Comparison of ENCODE assay signal across 12 cellular contexts in the genomic region with DNA sequence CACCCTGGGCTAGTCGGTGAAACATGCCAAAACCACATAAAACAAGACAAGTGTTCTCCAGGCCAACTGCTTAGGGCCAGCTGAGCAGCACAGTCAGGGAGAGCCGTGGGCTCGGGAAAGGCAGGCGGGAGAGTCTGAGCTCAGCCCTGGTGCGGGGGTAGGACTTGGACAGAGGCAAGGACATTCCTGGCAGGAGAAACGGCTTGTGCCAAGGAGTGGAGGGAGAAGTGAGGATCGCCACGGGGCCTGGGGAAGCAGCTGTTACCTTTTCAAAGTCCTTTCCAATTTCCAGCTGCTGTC. TPM values are rescaled to one million over a fixed set of nuclear protein-coding genes. Genes with fewer than 3 reads are reported as not detected.
DNase-seq lines count a peak whose midpoint lies in the region; ATAC-seq and TF ChIP-seq lines count a peak whose summit lies in the region.
"Had no signal": no experiment of that assay in that cellular context is flagged by ENCODE, and none has a peak within 500 bp of the region (broad histone marks: within the 10 kb centered on the region; RNA-seq: fewer than 3 reads in every experiment).

No MANE protein-coding gene starts in this region.

- H3K4me2 ChIP-seq in PC-9 = no peak overlapping the region

- CTCF ChIA-PET in PC-9 (lab: Charles Lee) = no interaction called here
- CTCF ChIA-PET in activated CD4-positive, alpha-beta T cell treated with anti-CD3 and anti-CD28 coated beads for 36 hours (lab: Charles Lee) = no interaction called here

- H4K20me1 ChIP-seq in PC-9 (ENCODE audit: insufficient read depth) = no peaks in the 10 kb centered on the region; the same call in 1 of the 2 replicates

- no peak overlapping the region for H2AFZ ChIP-seq in PC-9

- no peak for TF ChIP-seq POLR2A in uterus (IDR thresholded peaks at IDR 0.05)

- no peak overlapping the region for H3K9ac ChIP-seq in endodermal cell (ENCODE audit: extremely low read depth, low read length, poor library complexity, severe bottlenecking)

- peaks cover 3% of the 10 kb centered on the region for H3K27me3 Mint-ChIP-seq in endodermal cell (ENCODE audit: insufficient read depth)
- H3K27me3 Mint-ChIP-seq in activated CD4-positive, alpha-beta T cell treated with anti-CD3 and anti-CD28 coated beads for 36 hours = peaks cover 20% of the 10 kb centered on the region

- 65 to 78% methylated on average over 6 to 8 of the region's 8 CpGs for WGBS in endodermal cell (ENCODE audit: insufficient coverage in 1 of 2, insufficient read length in 1 of 2), 2 experiments

- BruUV-seq in PC-9 (replicated peaks; lab: Mats Ljungman, UMichigan) = no TSS peak

- H3K79me2 ChIP-seq in PC-9 (ENCODE audit: low read depth) = no peaks in the 10 kb centered on the region

- H3K4me3 Mint-ChIP-seq in endodermal cell = no peak overlapping the region
- H3K4me3 Mint-ChIP-seq in activated CD4-positive, alpha-beta T cell treated with anti-CD3 and anti-CD28 coated beads for 36 hours = no peak overlapping the region
- H3K4me3 Mint-ChIP-seq: activated B cell treated with CpG ODN at 0.5 μM for 24 hours; dendritic cell treated with granulocyte-macrophage colony-stimulating factor and Interleukin-4, amounts not matched to agents 40 ng/mL and 50 ng/mL, for 4 days; neural crest cell had no signal

- H3K9me3 ChIP-seq in endodermal cell (ENCODE audit: control insufficient read depth, low read length) (no peaks in the 10 kb centered on the region), uterus (no peaks in the 10 kb centered on the region), PC-9 (ENCODE audit: insufficient read depth, low read depth) (no peaks in the 10 kb centered on the region)

- H3K27me3 ChIP-seq in endodermal cell (ENCODE audit: control insufficient read depth, insufficient read depth, low read length, poor library complexity, severe bottlenecking) (no peaks in the 10 kb centered on the region), uterus (no peaks in the 10 kb centered on the region), PC-9 (ENCODE audit: insufficient read depth, low read depth) (peaks cover 12% of the 10 kb centered on the region; the same call in 1 of the 2 replicates)

- no peaks in the 10 kb centered on the region for H3K9me3 Mint-ChIP-seq in endodermal cell
- H3K9me3 Mint-ChIP-seq in activated CD4-positive, alpha-beta T cell treated with anti-CD3 and anti-CD28 coated beads for 36 hours (ENCODE audit: low read depth) = no peaks in the 10 kb centered on the region
- H3K9me3 Mint-ChIP-seq: activated B cell treated with CpG ODN at 0.5 μM for 24 hours; dendritic cell treated with granulocyte-macrophage colony-stimulating factor and Interleukin-4, amounts not matched to agents 40 ng/mL and 50 ng/mL, for 4 days; neural crest cell had no signal

- DNase-seq in NCI-H2171 treated with DMSO at 0.1 percent for 48 hours (lab: John Stamatoyannopoulos, UW) (peak; percentile 38), NCI-H2171 (lab: John Stamatoyannopoulos, UW) (no peak), endodermal cell (no peak), mucosa of gallbladder (ENCODE audit: low spot score) (peak; percentile 54), uterus (peak; percentile 76 to 78), PC-9 (no peak)
- DNase-seq in activated CD4-positive, alpha-beta T cell treated with anti-CD3 and anti-CD28 coated beads for 36 hours = no peak
- DNase-seq: activated B cell treated with CpG ODN at 0.5 μM for 24 hours, NCI-H1930 had no signal

- no peaks in the 10 kb centered on the region for H3K36me3 Mint-ChIP-seq in endodermal cell (ENCODE audit: low read depth)
- H3K36me3 Mint-ChIP-seq in activated CD4-positive, alpha-beta T cell treated with anti-CD3 and anti-CD28 coated beads for 36 hours (ENCODE audit: low read depth) = no peaks in the 10 kb centered on the region

- peaks cover 11% of the 10 kb centered on the region for H3K4me1 Mint-ChIP-seq in endodermal cell
- peaks cover 3% of the 10 kb centered on the region for H3K4me1 Mint-ChIP-seq in activated CD4-positive, alpha-beta T cell treated with anti-CD3 and anti-CD28 coated beads for 36 hours

- intact Hi-C loops in uterus (cut with DNase I; ENCODE audit: low total_unique reads) (no loop called here), PC-9 (cut with micrococcal nuclease; ENCODE audit: unreplicated experiment) (no loop called here)
- intact Hi-C loops in activated CD4-positive, alpha-beta T cell treated with anti-CD3 and anti-CD28 coated beads for 36 hours (cut with DNase I, micrococcal nuclease) = no loop called here

- POLR2A ChIA-PET in PC-9 (lab: Charles Lee; ENCODE audit: unreplicated experiment) = interaction anchor here (0.7 kb wide), 1 partner anchor 47 kb away, joined by 6 read pairs; no protein-coding TSS in a partner anchor
- POLR2A ChIA-PET in activated CD4-positive, alpha-beta T cell treated with anti-CD3 and anti-CD28 coated beads for 36 hours (lab: Charles Lee) = no interaction called here

- TF ChIP-seq CTCF in endodermal cell (conservative IDR thresholded peaks at IDR 0.05) = no peak
- TF ChIP-seq CTCF in uterus (IDR thresholded peaks at IDR 0.05) = no peak
- TF ChIP-seq CTCF in PC-9 (conservative IDR thresholded peaks at IDR 0.05) = no peak

- no peak overlapping the region for H3K27ac Mint-ChIP-seq in endodermal cell
- no peak overlapping the region for H3K27ac Mint-ChIP-seq in activated CD4-positive, alpha-beta T cell treated with anti-CD3 and anti-CD28 coated beads for 36 hours
- H3K27ac Mint-ChIP-seq: activated B cell treated with CpG ODN at 0.5 μM for 24 hours; dendritic cell treated with granulocyte-macrophage colony-stimulating factor and Interleukin-4, amounts not matched to agents 40 ng/mL and 50 ng/mL, for 4 days had no signal

- H3K4me3 ChIP-seq in endodermal cell (ENCODE audit: low read length) (no peak overlapping the region), uterus (no peak overlapping the region), PC-9 (no peak overlapping the region)

- peak overlapping the region; percentile 18 for H3K27ac ChIP-seq in endodermal cell (ENCODE audit: low read depth, low read length)
- H3K27ac ChIP-seq in uterus = peak overlapping the region; percentile 89 to 91
- no peak overlapping the region for H3K27ac ChIP-seq in PC-9

- peaks cover 5% of the 10 kb centered on the region; the same call in 1 of the 2 replicates for H3F3A ChIP-seq in PC-9 (ENCODE audit: insufficient read depth, low read depth)

- H3K36me3 ChIP-seq in endodermal cell (ENCODE audit: control insufficient read depth, insufficient read depth, low read length) (no peaks in the 10 kb centered on the region), uterus (no peaks in the 10 kb centered on the region), PC-9 (ENCODE audit: low read depth) (no peaks in the 10 kb centered on the region)

- no peak for ATAC-seq in GM18873 (IDR thresholded peaks at IDR 0.05; ENCODE audit: low FRiP score, unreplicated experiment)
- ATAC-seq in activated CD4-positive, alpha-beta T cell treated with anti-CD3 and anti-CD28 coated beads for 36 hours = no peak

- H3K4me1 ChIP-seq in endodermal cell (ENCODE audit: control insufficient read depth, insufficient read depth, low read length) (peaks cover 10% of the 10 kb centered on the region), uterus (peaks cover 10 to 41% of the 10 kb centered on the region in 2 donors), PC-9 (replicated peaks; ENCODE audit: insufficient read depth) (no peaks in the 10 kb centered on the region)

- no peaks in the 10 kb centered on the region for H3K9me2 ChIP-seq in PC-9 (ENCODE audit: insufficient read depth)

RNA-seq across cellular contexts. Expression of gene ELN, which starts 4.2 kb away (rescaled TPM):
- 1 to 10 TPM in 1 of 2 donors, under 1 TPM in 1; 0.70 to 1.6 TPM for total RNA-seq in endodermal cell
- 78.5 TPM for polyA plus RNA-seq in endodermal cell (2013, experiment 1 of 2)
- 61.1 TPM for polyA plus RNA-seq in endodermal cell (2013, experiment 2 of 2)
- 70.3 TPM for total RNA-seq in mucosa of gallbladder
- total RNA-seq in uterus = 100 to 1,000 TPM in 2 of 4 donors, 10 to 100 TPM in 1, 1 to 10 TPM in 1; 4.1 to 427 (median 92.4) TPM
- total RNA-seq in PC-9 (2021) = 0.11 TPM in 1 of 2 replicates, not detected in the other
- total RNA-seq in activated CD4-positive, alpha-beta T cell treated with anti-CD3 and anti-CD28 coated beads for 36 hours = not detected
- total RNA-seq: activated B cell treated with CpG ODN at 0.5 μM for 24 hours had no signal

RNA-seq across cellular contexts. Expression of gene LIMK1, which starts 51.5 kb away (rescaled TPM):
- 10 to 100 TPM; 83.9 TPM for total RNA-seq in endodermal cell
- 53.1 TPM for polyA plus RNA-seq in endodermal cell (2013, experiment 1 of 2)
- 54.2 TPM for polyA plus RNA-seq in endodermal cell (2013, experiment 2 of 2)
- total RNA-seq in mucosa of gallbladder = 26.9 TPM
- total RNA-seq in uterus = 10 to 100 TPM in 2 of 4 donors, 1 to 10 TPM in 2; 1.8 to 22.4 (median 11.4) TPM
- 128 and 148 TPM in 2 replicates for total RNA-seq in PC-9 (2021)
- total RNA-seq in activated CD4-positive, alpha-beta T cell treated with anti-CD3 and anti-CD28 coated beads for 36 hours = 10 to 100 TPM; 12.5 to 14.8 TPM

Comparison
In these comparisons a context has a peak if more than half of its experiments do, and no peak if none do; other contexts are left out.
1. DNase-seq: peak in NCI-H2171 treated with DMSO at 0.1 percent for 48 hours (single experiment), mucosa of gallbladder (single experiment) and uterus (2 of 2); none in NCI-H2171 (single experiment), endodermal cell (single experiment), PC-9 (0 of 2) and activated CD4-positive, alpha-beta T cell treated with anti-CD3 and anti-CD28 coated beads for 36 hours (single experiment).